ENCODE assay signal across 1 cellular context in genomic region chr7:143979359-143979758, GRCh38.
TF ChIP-seq lines count a peak whose summit lies in the region.

No MANE protein-coding gene starts in this region.

TF ChIP-seq in IMR-90, 13 proteins besides CTCF, POLR2A, EP300 and RAD21:
- TF ChIP-seq FOS (IDR thresholded peaks at IDR 0.05; ENCODE audit: low read depth, low read length) (peak; percentile 17; the same call in 1 of the 2 replicates), MAFK (IDR thresholded peaks at IDR 0.05; ENCODE audit: low read depth, low read length) (no peak), CEBPB (IDR thresholded peaks at IDR 0.05; ENCODE audit: low read depth, low read length) (peak; percentile 25; the same call in 1 of the 2 replicates)
TF ChIP-seq in IMR-90: peak in this region for 2.
